In the genomic region with DNA sequence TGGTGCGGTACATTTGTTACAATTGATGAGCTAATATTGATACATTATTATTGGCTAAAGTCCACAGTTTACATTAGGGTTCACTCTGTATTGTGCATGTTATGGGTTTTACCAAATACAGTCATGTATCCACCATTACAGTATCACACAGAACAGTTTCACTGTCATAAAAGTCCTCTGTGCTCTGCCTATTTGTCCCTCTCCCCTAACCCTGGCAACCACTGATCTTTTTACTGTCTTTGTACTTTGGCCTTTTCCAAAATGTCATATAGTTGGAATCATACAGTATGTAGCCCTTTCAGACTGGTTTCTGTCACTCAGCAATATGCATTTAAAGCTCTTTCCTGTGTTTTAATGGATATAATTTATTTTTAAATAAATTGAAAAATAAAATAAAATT, we compare ENCODE assay signal across 24 cellular contexts.
"Had no signal": no experiment of that assay in that cellular context is flagged by ENCODE, and none has a peak within 500 bp of the region (broad histone marks: within the 10 kb centered on the region; RNA-seq: fewer than 3 reads in every experiment).

No MANE protein-coding gene starts in this region.

- H3K27ac Mint-ChIP-seq: endodermal cell; natural killer cell; progenitor cell of endocrine pancreas; stimulated activated effector memory CD8-positive, alpha-beta T cell treated with anti-CD3 and anti-CD28 coated beads, Interleukin-12 subunit alpha, Interleukin-12 subunit beta, amount 100 ng/mL, for 72 hours had no signal

- ATAC-seq: esophagus mucosa; foreskin keratinocyte; heart right ventricle; left cardiac atrium; left ventricle myocardium superior; lower lobe of right lung; natural killer cell; right lobe of liver; stimulated activated effector memory CD8-positive, alpha-beta T cell treated with anti-CD3 and anti-CD28 coated beads, Interleukin-12 subunit alpha, Interleukin-12 subunit beta, amount 100 ng/mL, for 72 hours had no signal

- H3K27me3 Mint-ChIP-seq: progenitor cell of endocrine pancreas had no signal

- H3K27me3 ChIP-seq: foreskin keratinocyte, heart right ventricle, right lobe of liver, stomach, thyroid gland, vagina had no signal

- DNase-seq: effector CD8-positive, alpha-beta T cell; endodermal cell; foreskin keratinocyte; glutamatergic neuron; heart right ventricle; hippocampal formation; left cardiac atrium; left ventricle myocardium superior; lower lobe of right lung; natural killer cell; occipital lobe; right lobe of liver; stimulated activated CD4-positive, alpha-beta T cell treated with anti-CD3 and anti-CD28 coated beads, Interleukin-2, amount 100 ng/mL, for 24 hours; stimulated activated CD4-positive, alpha-beta T cell treated with anti-CD3 and anti-CD28 coated beads, Interleukin-4, amount 100 ng/mL, for 24 hours; stimulated activated naive CD4-positive, alpha-beta T cell treated with Interleukin-2 at 50 U/mL for 16 hours; stomach; thyroid gland; trophoblast cell had no signal

- H3K36me3 ChIP-seq: heart right ventricle, lower lobe of right lung, right lobe of liver, stomach, thyroid gland, vagina had no signal

- H3K4me3 ChIP-seq: heart right ventricle, lower lobe of right lung, right lobe of liver, stomach, thyroid gland, vagina had no signal

- H3K4me3 Mint-ChIP-seq: endodermal cell; natural killer cell; stimulated activated effector memory CD8-positive, alpha-beta T cell treated with anti-CD3 and anti-CD28 coated beads, Interleukin-12 subunit alpha, Interleukin-12 subunit beta, amount 100 ng/mL, for 72 hours had no signal

- H3K27ac ChIP-seq: epithelial cell of prostate, foreskin keratinocyte, lower lobe of right lung, parathyroid adenoma, right lobe of liver, stomach, thyroid gland had no signal

- H3K79me2 ChIP-seq: parathyroid adenoma had no signal

- H2AFZ ChIP-seq: parathyroid adenoma had no signal

- H3K9me3 ChIP-seq: heart right ventricle, lower lobe of right lung, right lobe of liver, stomach, thyroid gland, vagina had no signal

- H3K4me1 Mint-ChIP-seq: natural killer cell had no signal

- H3K4me1 ChIP-seq: lower lobe of right lung, parathyroid adenoma, right lobe of liver had no signal

- H3K36me3 Mint-ChIP-seq: natural killer cell; stimulated activated effector memory CD8-positive, alpha-beta T cell treated with anti-CD3 and anti-CD28 coated beads, Interleukin-12 subunit alpha, Interleukin-12 subunit beta, amount 100 ng/mL, for 72 hours had no signal

- H3K9me3 Mint-ChIP-seq: endodermal cell; natural killer cell; stimulated activated effector memory CD8-positive, alpha-beta T cell treated with anti-CD3 and anti-CD28 coated beads, Interleukin-12 subunit alpha, Interleukin-12 subunit beta, amount 100 ng/mL, for 72 hours had no signal
